1 cellular context compared by ENCODE assay signal in genomic region chr12:32895688-32896437, GRCh38.
TF ChIP-seq lines count a peak whose summit lies in the region.

No MANE protein-coding gene starts in this region.

TF ChIP-seq in K562, 482 proteins besides CTCF, POLR2A, EP300 and RAD21 (continued from another document):
- TF ChIP-seq MGA (IDR thresholded peaks at IDR 0.05): peak; percentile 71; the same call in 1 of the 2 replicates
